Comparison of ENCODE assay signal across 22 cellular contexts in the genomic region with DNA sequence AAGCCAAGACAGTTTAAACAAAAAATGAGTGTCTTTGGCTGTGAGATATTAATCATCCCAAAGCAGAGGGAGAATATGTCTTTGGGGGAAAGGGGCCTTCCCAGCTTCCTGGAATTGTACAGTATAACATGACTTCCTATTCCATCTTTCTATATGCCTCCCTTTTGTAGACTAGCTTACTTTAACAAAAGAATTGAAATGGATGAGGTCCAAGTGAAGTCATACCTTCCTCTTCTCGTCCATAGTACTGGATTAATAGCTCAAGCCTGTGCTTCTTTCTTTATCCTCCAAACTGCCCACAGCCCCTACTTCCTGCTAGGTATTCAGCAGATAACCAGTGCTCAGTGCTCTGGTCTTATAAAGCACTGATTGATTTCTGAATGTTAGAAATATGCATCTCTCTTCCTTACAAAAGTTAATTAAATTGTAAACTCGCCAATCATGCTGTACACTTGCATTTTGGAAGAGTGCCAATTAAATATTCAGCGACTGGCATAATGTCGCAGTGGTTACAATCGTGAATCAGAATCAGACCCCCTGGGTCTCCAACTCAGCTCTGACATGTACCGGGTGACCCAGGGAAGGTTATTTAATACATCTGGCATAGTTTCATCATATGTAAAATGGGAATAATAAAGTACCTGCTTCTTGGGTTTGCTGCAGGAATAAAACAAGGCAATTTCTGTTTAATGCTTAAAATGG.
A peak's percentile ranks its signal among the peaks of the same experiment; 100 is the strongest.
DNase-seq lines count a peak whose midpoint lies in the region; ATAC-seq, FAIRE-seq and TF ChIP-seq lines count a peak whose summit lies in the region.
"Had no signal": no experiment of that assay in that cellular context is flagged by ENCODE, and none has a peak within 500 bp of the region (broad histone marks: within the 10 kb centered on the region; RNA-seq: fewer than 3 reads in every experiment).

No MANE protein-coding gene starts in this region.

- no peak overlapping the region for H3K4me3 Mint-ChIP-seq in MCF 10A (ENCODE audit: unreplicated experiment)
- H3K4me3 Mint-ChIP-seq: CD4-positive, alpha-beta memory T cell; HFFc6 had no signal

- no peaks in the 10 kb centered on the region for H3K36me3 Mint-ChIP-seq in MCF 10A (ENCODE audit: insufficient read depth, unreplicated experiment)
- H3K36me3 Mint-ChIP-seq: CD4-positive, alpha-beta memory T cell had no signal

- no peak overlapping the region for H3K27ac Mint-ChIP-seq in MCF 10A (ENCODE audit: low read depth, unreplicated experiment)
- H3K27ac Mint-ChIP-seq: CD4-positive, alpha-beta memory T cell; HFFc6 had no signal

- intact Hi-C loops in K562 (cut with micrococcal nuclease) (no loop called here), MCF 10A (cut with micrococcal nuclease) (no loop called here), left colon (cut with DNase I, micrococcal nuclease) (no loop called here)

- WGBS in K562 (ENCODE audit: insufficient coverage, low coverage, missing lambda C conversion rate), result 15% methylated on average over 6 of the region's 6 CpGs

- H3K4me3 ChIP-seq in K562, result no peak overlapping the region
- H3K4me3 ChIP-seq: GM12878, MG63 had no signal

- peaks cover 11% of the 10 kb centered on the region for H3K4me1 Mint-ChIP-seq in MCF 10A (ENCODE audit: insufficient read depth, unreplicated experiment)
- H3K4me1 Mint-ChIP-seq: CD4-positive, alpha-beta memory T cell had no signal

- BruUV-seq in K562 (replicated peaks; lab: Mats Ljungman, UMichigan) (no TSS peak), MCF 10A (replicated peaks; lab: Mats Ljungman, UMichigan) (no TSS peak)

- no peaks in the 10 kb centered on the region for H3K9me3 Mint-ChIP-seq in MCF 10A (ENCODE audit: unreplicated experiment)
- H3K9me3 Mint-ChIP-seq: HFFc6 had no signal

- TF ChIP-seq EP300 in K562 (IDR thresholded peaks at IDR 0.05; ENCODE audit: low read length), result no peak

- H3K4me1 ChIP-seq in K562 (replicated peaks in 1 of 2; ENCODE audit: control insufficient read depth in 2 of 2, insufficient read depth in 2 of 2, low read length in 2 of 2), result peaks cover 0 to 6% of the 10 kb centered on the region in 2 experiments; a peak in 3 of 5 replicates

- no peaks in the 10 kb centered on the region for H3K9me3 ChIP-seq in K562 (replicated peaks; ENCODE audit: control insufficient read depth, insufficient read depth, low read depth, low read length)
- H3K9me3 ChIP-seq: MG63 had no signal

- in situ Hi-C loops in K562 (cut with MboI), result no loop called here

- H3K9me1 ChIP-seq in K562 (ENCODE audit: control insufficient read depth, insufficient read depth, low read length), result no peaks in the 10 kb centered on the region

- TF ChIP-seq CTCF in K562 (IDR thresholded peaks at IDR 0.05 in 2 of 3, conservative IDR thresholded peaks at IDR 0.05 in 1 of 3; ENCODE audit: insufficient read depth in 2 of 3, low read depth in 1 of 3, low read length in 3 of 3), result no peak
- TF ChIP-seq CTCF in MCF 10A (IDR thresholded peaks at IDR 0.05; ENCODE audit: unreplicated experiment), result no peak

- no peak overlapping the region for H2AFZ ChIP-seq in K562 (ENCODE audit: low read depth, low read length)

- no peaks in the 10 kb centered on the region for H3K27me3 Mint-ChIP-seq in MCF 10A (ENCODE audit: insufficient read depth, unreplicated experiment)
- H3K27me3 Mint-ChIP-seq: CD4-positive, alpha-beta memory T cell had no signal

- no peak overlapping the region for H3K27ac ChIP-seq in K562 (ENCODE audit: extremely low read depth, low read depth, low read length)
- H3K27ac ChIP-seq: 22Rv1, KMS-11, RWPE1 had no signal

- CTCF ChIA-PET in K562 (lab: Yijun Ruan, JAX; ENCODE audit: low intra/inter-chr PET ratio) (no interaction called here), MCF 10A (lab: Yijun Ruan, JAX) (interaction anchor here (0.5 to 0.9 kb wide), 4 partner anchors 36 to 1135 kb away, joined by 3 to 5 read pairs (median 4); no protein-coding TSS in a partner anchor)

- H3K27me3 ChIP-seq in K562 (ENCODE audit: control insufficient read depth in 2 of 2, insufficient read depth in 2 of 2, low read length in 2 of 2), result no peaks in the 10 kb centered on the region
- H3K27me3 ChIP-seq: MG63 had no signal

- no peaks in the 10 kb centered on the region for H3K79me2 ChIP-seq in K562 (ENCODE audit: control insufficient read depth, insufficient read depth, low read length)

- TF ChIP-seq RAD21 in K562 (CRISPR knock-in tag; conservative IDR thresholded peaks at IDR 0.05 in 1 of 2, IDR thresholded peaks at IDR 0.05 in 1 of 2), result no peak

- no peak for FAIRE-seq in K562 (lab: Jason Lieb, UNC)
- FAIRE-seq: D721Med, GM12878 had no signal

- H3K9ac ChIP-seq in K562 (ENCODE audit: insufficient read depth in 1 of 2, low read depth in 2 of 2, low read length in 2 of 2), result no peak overlapping the region
- H3K9ac ChIP-seq: KMS-11 had no signal

- ATAC-seq in K562 (no peak), left colon (no peak)
- ATAC-seq: GM12878 had no signal

- H4K20me1 ChIP-seq in K562 (replicated peaks; ENCODE audit: control insufficient read depth, insufficient read depth, low read length), result no peaks in the 10 kb centered on the region

- DNase-seq in DMS153 (lab: John Stamatoyannopoulos, UW) (peak; percentile 12), DMS153 treated with DMSO at 0.1 percent for 48 hours (lab: John Stamatoyannopoulos, UW; ENCODE audit: unreplicated experiment) (no peak), NCI-H748 (lab: John Stamatoyannopoulos, UW; ENCODE audit: unreplicated experiment) (peak; percentile 37), K562 (ENCODE audit: extremely low read depth in 1 of 4, low spot score in 3 of 4) (no peak), pulmonary artery endothelial cell (ENCODE audit: low read depth, low spot score) (peak; percentile 53), MCF 10A (ENCODE audit: unreplicated experiment) (no peak), left colon (no peak)
- DNase-seq in activated naive CD4-positive, alpha-beta T cell (lab: John Stamatoyannopoulos, UW), result no peak
- DNase-seq: CD4-positive, alpha-beta memory T cell; DND-41; GDM1; HFFc6; MG63; NCI-H1092; NCI-H187 treated with DMSO at 0.1 percent for 48 hours; NCI-H510A; SW 1271 had no signal

- no peak for TF ChIP-seq POLR2A in K562 (conservative IDR thresholded peaks at IDR 0.05)

- H3K36me3 ChIP-seq in K562 (ENCODE audit: control insufficient read depth, insufficient read depth, low read length), result no peaks in the 10 kb centered on the region
- H3K36me3 ChIP-seq: MG63 had no signal

- no peak overlapping the region for H3K4me2 ChIP-seq in K562 (ENCODE audit: insufficient read depth, low read length)
- H3K4me2 ChIP-seq: KMS-11 had no signal

- POLR2A ChIA-PET in K562 (lab: Yijun Ruan, JAX) (interaction anchor here (0.6 kb wide), 1 partner anchor 514 kb away, joined by 3 read pairs; no protein-coding TSS in a partner anchor), MCF 10A (lab: Yijun Ruan, JAX) (interaction anchor here (0.5 to 0.6 kb wide), 2 partner anchors 17 to 416 kb away, joined by 3 read pairs; no protein-coding TSS in a partner anchor)

TF ChIP-seq in K562, 482 proteins besides CTCF, POLR2A, EP300 and RAD21:
- 0 out of 2 replicates have a peak, but pooled peaks have one; percentile 9 for TF ChIP-seq NFIX (CRISPR knock-in tag; IDR thresholded peaks at IDR 0.05; ENCODE audit: low read depth)
- no peak for TF ChIP-seq RBM17 (IDR thresholded peaks at IDR 0.05; ENCODE audit: borderline replicate concordance, low read depth, low read length)
- peak; percentile 62 for TF ChIP-seq NFIC (IDR thresholded peaks at IDR 0.05)
- no peak for TF ChIP-seq E4F1 (CRISPR knock-in tag; IDR thresholded peaks at IDR 0.05; ENCODE audit: borderline replicate concordance)
- TF ChIP-seq E2F5 (CRISPR knock-in tag; IDR thresholded peaks at IDR 0.05), result no peak
- no peak for TF ChIP-seq TOE1 (IDR thresholded peaks at IDR 0.05; ENCODE audit: borderline replicate concordance)
- no peak for TF ChIP-seq TOE1 (CRISPR knock-in tag; IDR thresholded peaks at IDR 0.05; ENCODE audit: borderline replicate concordance, low read depth)
- no peak for TF ChIP-seq CSDE1 (IDR thresholded peaks at IDR 0.05)
- TF ChIP-seq CCAR2 (IDR thresholded peaks at IDR 0.05; ENCODE audit: low read depth, low read length), result no peak
- no peak for TF ChIP-seq ZNF12 (CRISPR knock-in tag; IDR thresholded peaks at IDR 0.05)
- TF ChIP-seq ZNF263 (CRISPR knock-in tag; IDR thresholded peaks at IDR 0.05; ENCODE audit: borderline replicate concordance), result no peak
TF ChIP-seq in K562: peak in this region for 2.

Comparison
In these comparisons a context has a peak if more than half of its experiments do, and no peak if none do; other contexts are left out.
1. DNase-seq: peak in DMS153 (single experiment), NCI-H748 (single experiment) and pulmonary artery endothelial cell (single experiment); none in DMS153 treated with DMSO at 0.1 percent for 48 hours (single experiment), K562 (0 of 4), activated naive CD4-positive, alpha-beta T cell (0 of 4), MCF 10A (single experiment) and left colon (0 of 2).